In genomic region chr1:21573971-21574458, GRCh38 we compare ENCODE assay signal across 8 cellular contexts.
DNase-seq lines count a peak whose midpoint lies in the region; ATAC-seq, FAIRE-seq and TF ChIP-seq lines count a peak whose summit lies in the region.

No MANE protein-coding gene starts in this region.

- no peaks in the 10 kb centered on the region for H3K9me3 Mint-ChIP-seq in immature natural killer cell

- peak; percentile 65 for TF ChIP-seq CTCF in BJ (IDR thresholded peaks at IDR 0.05; ENCODE audit: insufficient read depth, low read depth, low read length)
- TF ChIP-seq CTCF in GM12878 (IDR thresholded peaks at IDR 0.05 in 2 of 3, conservative IDR thresholded peaks at IDR 0.05 in 1 of 3; ENCODE audit: control insufficient read depth in 2 of 3, extremely low read depth in 1 of 3, insufficient read depth in 1 of 3, low read depth in 3 of 3, low read length in 3 of 3), result peak; percentile 27 to 56 (median 33); a peak in 4 of 6 replicates
- peak in 9 of 11 experiments; percentile 8 to 60 (median 51) for TF ChIP-seq CTCF in spleen (IDR thresholded peaks at IDR 0.05 in 8 of 11, conservative IDR thresholded peaks at IDR 0.05 in 3 of 11)

- POLR2A ChIA-PET in BJ (lab: Charles Lee) (no interaction called here), GM12878 (lab: Charles Lee) (no interaction called here)

- intact Hi-C loops in GM12878 (cut with micrococcal nuclease; ENCODE audit: unreplicated experiment) (loop anchor here (10.0 kb wide), 1 partner anchor 199 kb away; no protein-coding TSS in a partner anchor), spleen (cut with DNase I; ENCODE audit: low total_unique reads) (loop anchor here (10.0 kb wide), 1 partner anchor 59 kb away; no protein-coding TSS in a partner anchor)

- H3K4me3 ChIP-seq in BJ (ENCODE audit: low read depth, low read length), result no peak overlapping the region
- no peak overlapping the region for H3K4me3 ChIP-seq in GM12878
- no peak overlapping the region for H3K4me3 ChIP-seq in spleen

- in situ Hi-C loops in GM12878 (cut with MboI), result no loop called here

- no peak overlapping the region for H3K4me3 Mint-ChIP-seq in immature natural killer cell

- peaks cover 0 to 8% (median 6%) of the 10 kb centered on the region in 3 donors for H3K27me3 Mint-ChIP-seq in immature natural killer cell (ENCODE audit: low read depth in 3 of 3)

- TF ChIP-seq RAD21 in GM12878 (IDR thresholded peaks at IDR 0.05; ENCODE audit: insufficient read depth, low read depth, low read length), result peak; percentile 42

- H3K27ac Mint-ChIP-seq in immature natural killer cell, result no peak overlapping the region

- TF ChIP-seq EP300 in GM12878 (IDR thresholded peaks at IDR 0.05; ENCODE audit: borderline replicate concordance in 1 of 2, control insufficient read depth in 1 of 2, low read depth in 2 of 2, low read length in 2 of 2), result no peak

- H3K36me3 ChIP-seq in BJ (ENCODE audit: control insufficient read depth, insufficient read depth, low read length) (no peaks in the 10 kb centered on the region), GM12878 (ENCODE audit: control insufficient read depth in 2 of 2, insufficient read depth in 2 of 2, low read length in 1 of 2) (no peaks in the 10 kb centered on the region), spleen (peaks cover 0 to 60% (median 0%) of the 10 kb centered on the region in 6 donors)

- no peak overlapping the region for H3K9ac ChIP-seq in GM12878 (ENCODE audit: control insufficient read depth, insufficient read depth, low read length)

- FAIRE-seq in GM12878 (lab: Jason Lieb, UNC), result no peak

- H3K27ac ChIP-seq in GM12878 (ENCODE audit: control insufficient read depth, insufficient read depth), result no peak overlapping the region
- H3K27ac ChIP-seq in spleen, result peak overlapping the region in 5 of 8 donors; percentile 41 to 66 (median 57)

- TF ChIP-seq POLR2A in GM12878 (IDR thresholded peaks at IDR 0.05; ENCODE audit: low read depth, low read length), result no peak
- no peak for TF ChIP-seq POLR2A in spleen (IDR thresholded peaks at IDR 0.05)

- SMC1A ChIA-PET in GM12878 (lab: Charles Lee; ENCODE audit: uncharacterized antibody, unreplicated experiment), result interaction anchor here (1.1 kb wide), 1 partner anchor 204 kb away, joined by 3 read pairs; no protein-coding TSS in a partner anchor

- CTCF ChIA-PET in BJ (lab: Yijun Ruan, JAX), result interaction anchor here (0.9 to 7.6 kb wide), 10 partner anchors 14 to 342 kb away, joined by 3 to 69 read pairs (median 5); partner anchors contain the start of gene ALPL
- CTCF ChIA-PET in GM12878 (lab: Yijun Ruan, JAX), result no interaction called here

- H3K4me2 ChIP-seq in GM12878 (ENCODE audit: control insufficient read depth, insufficient read depth), result no peak overlapping the region

- RAD21 ChIA-PET in GM12878 (lab: Charles Lee; ENCODE audit: unreplicated experiment), result interaction anchor here (1.0 kb wide), 1 partner anchor 342 kb away, joined by 3 read pairs; no protein-coding TSS in a partner anchor

- H3K9me3 ChIP-seq in GM12878 (replicated peaks; ENCODE audit: control insufficient read depth, insufficient read depth, low read length), result no peaks in the 10 kb centered on the region
- H3K9me3 ChIP-seq in spleen, result peaks cover 0 to 6% (median 0%) of the 10 kb centered on the region in 8 donors

- H4K20me1 ChIP-seq in GM12878 (ENCODE audit: control insufficient read depth, insufficient read depth), result no peaks in the 10 kb centered on the region

- no peak overlapping the region for H2AFZ ChIP-seq in GM12878 (ENCODE audit: control insufficient read depth, low read depth, low read length)

- ATAC-seq in GM12878 (peak; percentile 82), HG02852 (IDR thresholded peaks at IDR 0.05; ENCODE audit: unreplicated experiment) (no peak)

- H3K4me1 ChIP-seq in GM12878 (ENCODE audit: control insufficient read depth, insufficient read depth, low read length) (no peaks in the 10 kb centered on the region), spleen (peaks cover 0 to 20% (median 12%) of the 10 kb centered on the region in 6 donors)

- H3K27me3 ChIP-seq in BJ (ENCODE audit: control insufficient read depth, insufficient read depth, low read length) (peaks cover 5% of the 10 kb centered on the region; the same call in 1 of the 2 replicates), GM12878 (replicated peaks in 1 of 2; ENCODE audit: control insufficient read depth in 2 of 2, insufficient read depth in 2 of 2, low read length in 1 of 2) (no peaks in the 10 kb centered on the region; a peak in 2 of 4 replicates), spleen (replicated peaks in 1 of 7) (peaks cover 0 to 36% (median 7%) of the 10 kb centered on the region in 7 donors)

- no peak for DNase-seq in BJ (ENCODE audit: low read depth)
- DNase-seq in HK-2 (ENCODE audit: unreplicated experiment), result peak; percentile 60
- peak; percentile 32 to 79 for DNase-seq in NCI-H526 (lab: John Stamatoyannopoulos, UW)
- DNase-seq in GM12878 (ENCODE audit: low read depth, low spot score), result no peak
- peak; percentile 84 for DNase-seq in iPS-NIHi7 (ENCODE audit: extremely low spot score)
- peak; percentile 88 for DNase-seq in spleen
- DNase-seq in immature natural killer cell, result no peak

- H3K36me3 Mint-ChIP-seq in immature natural killer cell, result no peaks in the 10 kb centered on the region

- no peaks in the 10 kb centered on the region for H3K79me2 ChIP-seq in GM12878 (ENCODE audit: control insufficient read depth, insufficient read depth, low read length)

- H3K4me1 Mint-ChIP-seq in immature natural killer cell, result no peaks in the 10 kb centered on the region

- no TSS peak for BruUV-seq in GM12878 (replicated peaks; lab: Mats Ljungman, UMichigan)

- 6% methylated on average over 11 of the region's 11 CpGs for whole genome bisulfite sequencing in GM12878 (ENCODE audit: insufficient coverage, insufficient replicate concordance, low lambda C conversion rate, missing lambda C conversion rate)
- 10 to 15% (median 11%) methylated on average over 8 to 11 of the region's 11 CpGs for WGBS in spleen, 5 donors

TF ChIP-seq in GM12878, 131 proteins besides CTCF, POLR2A, EP300 and RAD21:
- TF ChIP-seq SMAD1 (IDR thresholded peaks at IDR 0.05; ENCODE audit: low read depth, partially characterized antibody), result no peak
- 0 out of 2 replicates have a peak, but pooled peaks have one; percentile 61 for TF ChIP-seq MEF2A (IDR thresholded peaks at IDR 0.05; ENCODE audit: insufficient read depth, low read depth, low read length)
- peak; percentile 56 for TF ChIP-seq MEF2B (IDR thresholded peaks at IDR 0.05; ENCODE audit: partially characterized antibody, poor library complexity, severe bottlenecking)
- TF ChIP-seq SMC3 (IDR thresholded peaks at IDR 0.05; ENCODE audit: borderline replicate concordance, low read length), result peak; percentile 47
- no peak for TF ChIP-seq ZBTB11 (CRISPR knock-in tag; IDR thresholded peaks at IDR 0.05)

Comparison
In these comparisons a context has a peak if more than half of its experiments do, and no peak if none do; other contexts are left out.
1. DNase-seq: peak in HK-2 (single experiment), NCI-H526 (2 of 2), iPS-NIHi7 (single experiment) and spleen (single experiment); none in BJ (single experiment), GM12878 (single experiment) and immature natural killer cell (0 of 3).
2. Peak in every context shown above with its lines, with median percentiles within 50 percentile points of each other: CTCF ChIP-seq.